In the genomic region with DNA sequence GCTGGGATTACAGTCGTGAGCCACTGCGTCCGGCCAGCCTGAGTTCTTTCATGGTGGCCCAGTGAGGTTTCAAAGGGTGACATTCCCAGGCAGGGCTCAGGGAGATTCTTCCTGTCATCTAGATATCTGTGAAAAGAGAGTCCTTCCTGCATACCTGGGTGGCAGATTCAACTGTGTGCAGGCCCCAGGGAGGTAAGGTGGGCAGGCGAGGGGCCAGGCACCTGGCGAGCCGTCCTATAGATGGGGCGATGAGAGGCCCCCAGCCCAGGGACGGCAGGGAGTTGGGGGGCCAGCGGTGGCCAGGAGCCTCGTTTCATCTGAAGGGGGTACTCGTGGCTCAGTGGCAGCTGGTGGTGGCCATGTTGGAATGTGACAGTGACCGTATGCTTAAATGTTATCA, we compare ENCODE assay signal across 19 cellular contexts.
"Had no signal": no experiment of that assay in that cellular context is flagged by ENCODE, and none has a peak within 500 bp of the region (broad histone marks: within the 10 kb centered on the region; RNA-seq: fewer than 3 reads in every experiment).

No MANE protein-coding gene starts in this region.

- H3K9me3 ChIP-seq: breast epithelium, esophagus muscularis mucosa, transverse colon, uterus had no signal

- H3K4me1 ChIP-seq: breast epithelium, uterus had no signal

- DNase-seq: activated CD4-positive, alpha-beta T cell treated with anti-CD3 and anti-CD28 coated beads for 4 hours; activated CD4-positive, CD25-positive, alpha-beta regulatory T cell; activated naive CD4-positive, alpha-beta T cell; amniotic stem cell; hypothalamus; naive thymus-derived CD4-positive, alpha-beta T cell; occipital lobe; stimulated activated CD4-positive, alpha-beta T cell treated with anti-CD3 and anti-CD28 coated beads, Interleukin-12 subunit alpha, Interleukin-12 subunit beta, amount 100 ng/mL, for 4 hours; SW 1271; T-helper 17 cell; uterus had no signal

- H3K27ac ChIP-seq: breast epithelium, coronary artery, esophagus muscularis mucosa, transverse colon, uterus had no signal

- H3K27me3 ChIP-seq: breast epithelium, esophagus muscularis mucosa, transverse colon, uterus had no signal

- H3K9me3 Mint-ChIP-seq: activated CD4-positive, alpha-beta memory T cell treated with anti-CD3 and anti-CD28 coated beads for 36 hours; neural crest cell; stimulated activated naive CD8-positive, alpha-beta T cell treated with anti-CD3 and anti-CD28 coated beads, Interleukin-15, amount 100 ng/mL, for 72 hours had no signal

- H3K27ac Mint-ChIP-seq: activated CD4-positive, alpha-beta memory T cell treated with anti-CD3 and anti-CD28 coated beads for 36 hours; activated naive CD8-positive, alpha-beta T cell; naive thymus-derived CD4-positive, alpha-beta T cell; T-helper 17 cell had no signal

- ATAC-seq: naive thymus-derived CD4-positive, alpha-beta T cell; stimulated activated naive CD8-positive, alpha-beta T cell treated with anti-CD3 and anti-CD28 coated beads, Interleukin-15, amount 100 ng/mL, for 72 hours; T-helper 17 cell had no signal

- H3K4me3 ChIP-seq: breast epithelium, coronary artery, esophagus muscularis mucosa, transverse colon, uterus had no signal

- H3K27me3 Mint-ChIP-seq: activated CD4-positive, alpha-beta memory T cell treated with anti-CD3 and anti-CD28 coated beads for 36 hours; activated naive CD8-positive, alpha-beta T cell; naive thymus-derived CD4-positive, alpha-beta T cell; stimulated activated naive CD8-positive, alpha-beta T cell treated with anti-CD3 and anti-CD28 coated beads, Interleukin-15, amount 100 ng/mL, for 72 hours; T-helper 17 cell had no signal

- H3K36me3 ChIP-seq: breast epithelium, transverse colon, uterus had no signal

- H3K4me3 Mint-ChIP-seq: activated CD4-positive, alpha-beta memory T cell treated with anti-CD3 and anti-CD28 coated beads for 36 hours; activated naive CD8-positive, alpha-beta T cell; naive thymus-derived CD4-positive, alpha-beta T cell; neural crest cell; stimulated activated naive CD8-positive, alpha-beta T cell treated with anti-CD3 and anti-CD28 coated beads, Interleukin-15, amount 100 ng/mL, for 72 hours; T-helper 17 cell had no signal
